9 cellular contexts compared by ENCODE assay signal in the genomic region with DNA sequence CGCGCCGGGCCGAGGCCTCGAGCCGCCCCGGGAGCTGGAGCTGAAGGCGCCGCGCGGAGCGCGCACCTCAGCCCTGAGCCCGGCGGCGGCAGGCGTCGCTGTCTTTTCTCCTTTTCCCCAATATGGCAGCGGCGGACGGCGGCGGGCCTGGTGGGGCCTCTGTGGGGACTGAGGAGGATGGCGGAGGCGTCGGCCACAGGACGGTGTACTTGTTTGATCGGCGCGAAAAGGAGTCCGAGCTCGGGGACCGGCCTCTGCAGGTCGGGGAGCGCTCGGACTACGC. TPM values are rescaled to one million over a fixed set of nuclear protein-coding genes. Genes with fewer than 3 reads are reported as not detected.
DNase-seq lines count a peak whose midpoint lies in the region; ATAC-seq, FAIRE-seq and TF ChIP-seq lines count a peak whose summit lies in the region.
"Had no signal": no experiment of that assay in that cellular context is flagged by ENCODE, and none has a peak within 500 bp of the region (broad histone marks: within the 10 kb centered on the region; RNA-seq: fewer than 3 reads in every experiment).

No MANE protein-coding gene starts in this region.

- DNase-seq in DMS 273 treated with DMSO at 0.1 percent for 48 hours (lab: John Stamatoyannopoulos, UW) (peak; percentile 66), DMS 273 (lab: John Stamatoyannopoulos, UW; ENCODE audit: unreplicated experiment) (no peak), right atrium auricular region (ENCODE audit: low spot score) (no peak), small intestine (no peak), KG1 (lab: John Stamatoyannopoulos, UW) (no peak)
- no peak for DNase-seq in activated CD4-positive, alpha-beta memory T cell treated with anti-CD3 and anti-CD28 coated beads, Interleukin-2, amount 10 ng/mL, durations not matched to agents 7 days and 5 days

- TF ChIP-seq CTCF in right atrium auricular region (IDR thresholded peaks at IDR 0.05) = no peak

- peaks cover 1% of the 10 kb centered on the region for H3K27me3 Mint-ChIP-seq in activated CD4-positive, alpha-beta memory T cell treated with anti-CD3 and anti-CD28 coated beads, Interleukin-2, amount 10 ng/mL, durations not matched to agents 7 days and 5 days

- H3K36me3 ChIP-seq in right atrium auricular region (no peaks in the 10 kb centered on the region), small intestine (ENCODE audit: control insufficient read depth in 2 of 2, insufficient read depth in 2 of 2, low read length in 2 of 2) (no peaks in the 10 kb centered on the region)

- ATAC-seq in HG02981 (IDR thresholded peaks at IDR 0.05; ENCODE audit: unreplicated experiment) = peak; percentile 21
- ATAC-seq in HG02798 (IDR thresholded peaks at IDR 0.05; ENCODE audit: poor library complexity, unreplicated experiment) = no peak

- H3K4me3 Mint-ChIP-seq in activated CD4-positive, alpha-beta memory T cell treated with anti-CD3 and anti-CD28 coated beads, Interleukin-2, amount 10 ng/mL, durations not matched to agents 7 days and 5 days = peak overlapping the region; percentile 95

- H3K27ac Mint-ChIP-seq in activated CD4-positive, alpha-beta memory T cell treated with anti-CD3 and anti-CD28 coated beads, Interleukin-2, amount 10 ng/mL, durations not matched to agents 7 days and 5 days = peak overlapping the region; percentile 96

- H3K4me1 Mint-ChIP-seq in activated CD4-positive, alpha-beta memory T cell treated with anti-CD3 and anti-CD28 coated beads, Interleukin-2, amount 10 ng/mL, durations not matched to agents 7 days and 5 days = peaks cover 28% of the 10 kb centered on the region

- peaks cover 0 to 24% of the 10 kb centered on the region in 2 donors for H3K4me1 ChIP-seq in right atrium auricular region
- H3K4me1 ChIP-seq in small intestine (ENCODE audit: control insufficient read depth in 2 of 2, insufficient read depth in 1 of 2, low read depth in 1 of 2, low read length in 1 of 2) = peaks cover 0 to 4% of the 10 kb centered on the region in 2 donors

- POLR2A ChIA-PET in activated CD4-positive, alpha-beta memory T cell treated with anti-CD3 and anti-CD28 coated beads, Interleukin-2, amount 10 ng/mL, durations not matched to agents 7 days and 5 days (lab: Charles Lee) = interaction anchor here (0.8 to 6.5 kb wide), 35 partner anchors 9 to 591 kb away, joined by 3 to 486 read pairs (median 6); partner anchors contain the start of genes METTL4, MYL12A and NDC80

- peaks cover 35% of the 10 kb centered on the region for H3K36me3 Mint-ChIP-seq in activated CD4-positive, alpha-beta memory T cell treated with anti-CD3 and anti-CD28 coated beads, Interleukin-2, amount 10 ng/mL, durations not matched to agents 7 days and 5 days (ENCODE audit: low read depth)

- H3K27ac ChIP-seq in right atrium auricular region = peak overlapping the region; percentile 99
- peak overlapping the region; percentile 91 to 95 for H3K27ac ChIP-seq in small intestine (ENCODE audit: low read depth in 1 of 2, low read length in 1 of 2)

- H3K9me3 ChIP-seq in right atrium auricular region = no peaks in the 10 kb centered on the region
- no peaks in the 10 kb centered on the region for H3K9me3 ChIP-seq in small intestine (ENCODE audit: control insufficient read depth, low read depth)

- FAIRE-seq in small intestine (lab: Jason Lieb, UNC) = no peak
- FAIRE-seq: A204.1 had no signal

- H3K27me3 ChIP-seq in right atrium auricular region (no peaks in the 10 kb centered on the region), small intestine (ENCODE audit: control insufficient read depth in 2 of 2, insufficient read depth in 2 of 2, low read length in 2 of 2) (no peaks in the 10 kb centered on the region)

- 0% methylated on average over 29 to 37 of the region's 37 CpGs for WGBS in small intestine, 3 donors

- CTCF ChIA-PET in activated CD4-positive, alpha-beta memory T cell treated with anti-CD3 and anti-CD28 coated beads, Interleukin-2, amount 10 ng/mL, durations not matched to agents 7 days and 5 days (lab: Charles Lee) = interaction anchor here (1.4 to 3.6 kb wide), 5 partner anchors 19 to 84 kb away, joined by 4 to 19 read pairs (median 7); partner anchors contain the start of genes METTL4 and NDC80

- peak overlapping the region; percentile 62 to 95 for H3K4me3 ChIP-seq in right atrium auricular region
- peak overlapping the region; percentile 83 to 100 for H3K4me3 ChIP-seq in small intestine (ENCODE audit: low read depth in 1 of 2, low read length in 2 of 2)

- H3K9me3 Mint-ChIP-seq in activated CD4-positive, alpha-beta memory T cell treated with anti-CD3 and anti-CD28 coated beads, Interleukin-2, amount 10 ng/mL, durations not matched to agents 7 days and 5 days = peaks cover 1% of the 10 kb centered on the region

RNA-seq across cellular contexts. Expression of gene SMCHD1, which starts 0.4 kb away (rescaled TPM):
- 100 to 1,000 TPM; 162 TPM for total RNA-seq in activated CD4-positive, alpha-beta memory T cell treated with anti-CD3 and anti-CD28 coated beads, Interleukin-2, amount 10 ng/mL, durations not matched to agents 7 days and 5 days
- 10 to 100 TPM; 27.8 to 34.0 TPM for total RNA-seq in right atrium auricular region
- 10 to 100 TPM; 11.2 to 14.6 (median 14.1) TPM for polyA plus RNA-seq in small intestine

Comparison
In these comparisons a context has a peak if more than half of its experiments do, and no peak if none do; other contexts are left out.
1. RNA of gene SMCHD1, which starts 0.4 kb away (total RNA-seq): 162 TPM in activated CD4-positive, alpha-beta memory T cell treated with anti-CD3 and anti-CD28 coated beads, Interleukin-2, amount 10 ng/mL, durations not matched to agents 7 days and 5 days; 27.8 to 34.0 TPM in right atrium auricular region; every median in the first group is over 4 times any median in the second.